In the genomic region with DNA sequence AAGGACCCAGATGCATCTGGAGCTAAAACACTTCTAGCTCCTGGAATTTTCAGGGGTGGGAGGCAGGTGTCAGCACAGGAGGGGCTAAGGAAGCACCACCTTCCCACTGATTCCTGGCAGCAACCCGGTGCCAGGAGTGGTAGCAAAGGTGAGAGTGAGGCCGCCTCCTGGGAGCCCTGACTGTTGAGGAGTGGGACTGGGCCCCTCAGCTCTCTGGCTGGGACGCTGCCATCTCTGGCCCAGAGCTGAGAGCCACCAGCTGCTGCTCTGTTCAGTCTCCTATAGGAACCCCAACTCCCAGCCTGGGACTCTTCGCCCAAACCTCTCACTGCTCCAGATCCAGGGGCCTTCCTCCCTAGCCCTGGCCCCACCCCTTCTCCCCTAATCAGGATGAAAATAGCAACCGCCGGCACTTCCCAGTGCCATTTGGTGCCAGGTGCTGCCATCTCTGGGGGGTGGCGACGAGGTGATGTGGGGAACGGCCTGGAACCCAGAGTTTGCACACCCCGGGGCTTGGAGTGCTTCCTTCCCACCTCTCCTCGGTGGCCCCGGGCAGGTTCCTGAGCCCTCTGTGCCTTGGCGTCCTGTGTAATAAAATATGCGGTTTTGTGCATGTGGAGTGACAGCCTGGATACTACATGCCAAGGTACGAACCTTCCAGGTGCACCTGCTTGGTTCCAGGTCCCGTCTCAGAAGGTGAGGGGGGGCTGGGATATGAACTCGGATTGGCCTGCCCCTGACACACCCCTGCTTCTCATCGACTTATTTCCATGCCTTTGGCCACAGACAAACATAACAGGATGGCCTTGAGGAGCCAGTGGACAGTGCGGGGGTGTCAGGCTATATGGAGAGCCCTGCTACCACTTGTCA, we compare ENCODE assay signal across 14 cellular contexts. TPM values are rescaled to one million over a fixed set of nuclear protein-coding genes. Genes with fewer than 3 reads are reported as not detected.
DNase-seq lines count a peak whose midpoint lies in the region; ATAC-seq and TF ChIP-seq lines count a peak whose summit lies in the region.
"Had no signal": no experiment of that assay in that cellular context is flagged by ENCODE, and none has a peak within 500 bp of the region (broad histone marks: within the 10 kb centered on the region; RNA-seq: fewer than 3 reads in every experiment).

No MANE protein-coding gene starts in this region.

- ATAC-seq in RWPE2 (ENCODE audit: low read depth) (no peak), GM23338 (no peak)
- ATAC-seq: SK-N-SH treated with all-trans-retinoic acid at 6 μM for 48 hours had no signal

- no peak for TF ChIP-seq CTCF in HL-60 (IDR thresholded peaks at IDR 0.05; ENCODE audit: insufficient read depth, low read length)
- no peak for TF ChIP-seq CTCF in RWPE2 (IDR thresholded peaks at IDR 0.05; ENCODE audit: poor library complexity, severe bottlenecking)
- no peak for TF ChIP-seq CTCF in right atrium auricular region (IDR thresholded peaks at IDR 0.05)
- no peak for TF ChIP-seq CTCF in osteoblast (IDR thresholded peaks at IDR 0.05; ENCODE audit: extremely low read depth, low read depth, low read length)
- no peak for TF ChIP-seq CTCF in GM23338 (conservative IDR thresholded peaks at IDR 0.05; ENCODE audit: low read depth in 2 of 2)

- no peak overlapping the region for H3K4me3 Mint-ChIP-seq in GM23338
- H3K4me3 Mint-ChIP-seq: CD4-positive, alpha-beta T cell; H9 had no signal

- H3K79me2 ChIP-seq in osteoblast (ENCODE audit: insufficient read depth, low read length) (peaks cover 5% of the 10 kb centered on the region), GM23338 (replicated peaks; ENCODE audit: insufficient read depth) (peaks cover 4% of the 10 kb centered on the region; the same call in 1 of the 2 replicates)

- H3K27ac Mint-ChIP-seq in GM23338 = no peak overlapping the region
- H3K27ac Mint-ChIP-seq: CD4-positive, alpha-beta T cell; H9 had no signal

- H3K36me3 ChIP-seq in RWPE2 (ENCODE audit: low read depth) = no peaks in the 10 kb centered on the region
- H3K36me3 ChIP-seq in right atrium auricular region = no peaks in the 10 kb centered on the region
- no peaks in the 10 kb centered on the region for H3K36me3 ChIP-seq in osteoblast (ENCODE audit: insufficient read depth, low read length)
- no peaks in the 10 kb centered on the region for H3K36me3 ChIP-seq in GM23338 (ENCODE audit: insufficient read depth)

- H3K4me2 ChIP-seq in osteoblast (ENCODE audit: insufficient read depth, low read length) = no peak overlapping the region
- H3K4me2 ChIP-seq in GM23338 = no peak overlapping the region

- H3K9me3 ChIP-seq in RWPE2 (ENCODE audit: severe bottlenecking) = no peaks in the 10 kb centered on the region
- no peaks in the 10 kb centered on the region for H3K9me3 ChIP-seq in right atrium auricular region
- peaks cover 6% of the 10 kb centered on the region for H3K9me3 ChIP-seq in osteoblast (ENCODE audit: low read depth, low read length)

- H4K20me1 ChIP-seq in osteoblast (ENCODE audit: insufficient read depth, low read length) = peaks cover 4% of the 10 kb centered on the region
- no peaks in the 10 kb centered on the region for H4K20me1 ChIP-seq in GM23338 (replicated peaks; ENCODE audit: insufficient read depth)

- no peaks in the 10 kb centered on the region for H3K9me2 ChIP-seq in GM23338 (ENCODE audit: insufficient read depth)

- peak overlapping the region; percentile 22; the same call in 1 of the 2 replicates for H3K27ac ChIP-seq in HL-60 (replicated peaks)
- H3K27ac ChIP-seq in RWPE2 (ENCODE audit: poor library complexity, severe bottlenecking) = no peak overlapping the region
- peak overlapping the region; percentile 86 to 91 for H3K27ac ChIP-seq in right atrium auricular region
- H3K27ac ChIP-seq in osteoblast (ENCODE audit: low read depth, low read length) = no peak overlapping the region
- H3K27ac ChIP-seq in GM23338 (ENCODE audit: low read depth) = no peak overlapping the region

- H3K27me3 ChIP-seq in HL-60 (ENCODE audit: insufficient read depth, poor library complexity, severe bottlenecking) (no peaks in the 10 kb centered on the region), RWPE2 (ENCODE audit: insufficient read depth, poor library complexity, severe bottlenecking) (no peaks in the 10 kb centered on the region), right atrium auricular region (no peaks in the 10 kb centered on the region), osteoblast (ENCODE audit: insufficient read depth, low read length) (peaks cover 3% of the 10 kb centered on the region), GM23338 (ENCODE audit: insufficient read depth) (peaks cover 7% of the 10 kb centered on the region)

- H3K4me1 ChIP-seq in RWPE2 (ENCODE audit: insufficient read depth, poor library complexity, severe bottlenecking) = peaks cover 18% of the 10 kb centered on the region
- H3K4me1 ChIP-seq in right atrium auricular region = peaks cover 0 to 44% of the 10 kb centered on the region in 2 donors
- H3K4me1 ChIP-seq in osteoblast (ENCODE audit: insufficient read depth, low read length) = peaks cover 7% of the 10 kb centered on the region
- H3K4me1 ChIP-seq in GM23338 (ENCODE audit: insufficient read depth) = peaks cover 11% of the 10 kb centered on the region; the same call in 1 of the 2 replicates

- DNase-seq in HL-60 (ENCODE audit: low read depth in 1 of 2, low spot score in 1 of 2) = no peak
- peak; percentile 51 for DNase-seq in RWPE2 (ENCODE audit: low spot score)
- DNase-seq in right atrium auricular region (ENCODE audit: low spot score) = no peak
- peak; percentile 65 for DNase-seq in osteoblast (ENCODE audit: insufficient read length, low spot score, missing footprints)
- no peak for DNase-seq in GM23338 (ENCODE audit: low spot score)
- no peak for DNase-seq in SHP77 (lab: John Stamatoyannopoulos, UW)
- no peak for DNase-seq in DMS53 treated with DMSO at 0.1 percent for 48 hours (lab: John Stamatoyannopoulos, UW; ENCODE audit: unreplicated experiment)
- DNase-seq: CD4-positive, alpha-beta T cell; H9; NCI-H1105 treated with DMSO at 0.1 percent for 48 hours; NCI-H187 treated with DMSO at 0.1 percent for 48 hours; NCI-H446; OCI-M1 had no signal

- H3F3A ChIP-seq in GM23338 (replicated peaks; ENCODE audit: low read depth) = no peaks in the 10 kb centered on the region; the same call in 1 of the 2 replicates

- H2AFZ ChIP-seq in osteoblast (ENCODE audit: low read length) (no peak overlapping the region), GM23338 (no peak overlapping the region)

- peaks cover 20% of the 10 kb centered on the region for H3K27me3 Mint-ChIP-seq in GM23338 (ENCODE audit: insufficient read depth, low read depth, poor library complexity)
- H3K27me3 Mint-ChIP-seq: CD4-positive, alpha-beta T cell had no signal

- peaks cover 18% of the 10 kb centered on the region for H3K9me3 Mint-ChIP-seq in GM23338
- H3K9me3 Mint-ChIP-seq: CD4-positive, alpha-beta T cell had no signal

- H3K4me3 ChIP-seq in HL-60 (replicated peaks; ENCODE audit: insufficient read depth, low read length) (no peak overlapping the region), RWPE2 (ENCODE audit: severe bottlenecking) (no peak overlapping the region), right atrium auricular region (no peak overlapping the region), osteoblast (ENCODE audit: insufficient read depth, low read length) (no peak overlapping the region), GM23338 (no peak overlapping the region)

- peaks cover 21% of the 10 kb centered on the region for H3K4me1 Mint-ChIP-seq in GM23338

- H3K36me3 Mint-ChIP-seq in GM23338 (ENCODE audit: low read depth) = peaks cover 9% of the 10 kb centered on the region; the same call in 2 of the 3 replicates

TF ChIP-seq in GM23338, 12 proteins besides CTCF, POLR2A, EP300 and RAD21 (continues in another document):
- no peak for TF ChIP-seq STAT1 (IDR thresholded peaks at IDR 0.05; ENCODE audit: unreplicated experiment)
- no peak for TF ChIP-seq EZH2 (IDR thresholded peaks at IDR 0.05; ENCODE audit: low read depth, unreplicated experiment)
- TF ChIP-seq, protein P1, sequence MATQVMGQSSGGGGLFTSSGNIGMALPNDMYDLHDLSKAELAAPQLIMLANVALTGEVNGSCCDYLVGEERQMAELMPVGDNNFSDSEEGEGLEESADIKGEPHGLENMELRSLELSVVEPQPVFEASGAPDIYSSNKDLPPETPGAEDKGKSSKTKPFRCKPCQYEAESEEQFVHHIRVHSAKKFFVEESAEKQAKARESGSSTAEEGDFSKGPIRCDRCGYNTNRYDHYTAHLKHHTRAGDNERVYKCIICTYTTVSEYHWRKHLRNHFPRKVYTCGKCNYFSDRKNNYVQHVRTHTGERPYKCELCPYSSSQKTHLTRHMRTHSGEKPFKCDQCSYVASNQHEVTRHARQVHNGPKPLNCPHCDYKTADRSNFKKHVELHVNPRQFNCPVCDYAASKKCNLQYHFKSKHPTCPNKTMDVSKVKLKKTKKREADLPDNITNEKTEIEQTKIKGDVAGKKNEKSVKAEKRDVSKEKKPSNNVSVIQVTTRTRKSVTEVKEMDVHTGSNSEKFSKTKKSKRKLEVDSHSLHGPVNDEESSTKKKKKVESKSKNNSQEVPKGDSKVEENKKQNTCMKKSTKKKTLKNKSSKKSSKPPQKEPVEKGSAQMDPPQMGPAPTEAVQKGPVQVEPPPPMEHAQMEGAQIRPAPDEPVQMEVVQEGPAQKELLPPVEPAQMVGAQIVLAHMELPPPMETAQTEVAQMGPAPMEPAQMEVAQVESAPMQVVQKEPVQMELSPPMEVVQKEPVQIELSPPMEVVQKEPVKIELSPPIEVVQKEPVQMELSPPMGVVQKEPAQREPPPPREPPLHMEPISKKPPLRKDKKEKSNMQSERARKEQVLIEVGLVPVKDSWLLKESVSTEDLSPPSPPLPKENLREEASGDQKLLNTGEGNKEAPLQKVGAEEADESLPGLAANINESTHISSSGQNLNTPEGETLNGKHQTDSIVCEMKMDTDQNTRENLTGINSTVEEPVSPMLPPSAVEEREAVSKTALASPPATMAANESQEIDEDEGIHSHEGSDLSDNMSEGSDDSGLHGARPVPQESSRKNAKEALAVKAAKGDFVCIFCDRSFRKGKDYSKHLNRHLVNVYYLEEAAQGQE (IDR thresholded peaks at IDR 0.05; ENCODE audit: unreplicated experiment) = no peak

RNA-seq across cellular contexts. Expression of a gene that starts 35.7 kb away (rescaled TPM):
- total RNA-seq in right atrium auricular region (1 to 10 TPM; 7.1 to 9.6 TPM), osteoblast (2.7 and 3.6 TPM in 2 replicates)
- 20.4 and 21.0 TPM in 2 replicates for total RNA-seq in GM23338 (2014; rRNA removed; shearing (Covaris generic))
- polyA plus RNA-seq in GM23338 (2016; fragmentation: Nextera tagmentation; extraction: Ambion mirVana) = 4.8 and 6.1 TPM in 2 replicates

RNA-seq across cellular contexts. Expression of a gene that starts 47.0 kb away (rescaled TPM):
- total RNA-seq in right atrium auricular region = 10 to 100 TPM; 29.1 to 31.6 TPM
- 16.8 and 17.0 TPM in 2 replicates for total RNA-seq in osteoblast
- 19.7 and 81.8 TPM in 2 replicates for total RNA-seq in GM23338 (2014; rRNA removed; shearing (Covaris generic))
- 2.7 and 3.1 TPM in 2 replicates for polyA plus RNA-seq in GM23338 (2016; fragmentation: Nextera tagmentation; extraction: Ambion mirVana)

Comparison
In these comparisons a context has a peak if more than half of its experiments do, and no peak if none do; other contexts are left out.
1. DNase-seq: peak in RWPE2 (single experiment) and osteoblast (single experiment); none in HL-60 (0 of 2), right atrium auricular region (single experiment), GM23338 (single experiment), SHP77 (0 of 2) and DMS53 treated with DMSO at 0.1 percent for 48 hours (single experiment).
2. H3K27ac ChIP-seq: peak in HL-60 (single experiment) and right atrium auricular region (2 of 2); none in RWPE2 (single experiment), osteoblast (single experiment) and GM23338 (single experiment).